ENCODE assay signal across 8 cellular contexts in the genomic region with DNA sequence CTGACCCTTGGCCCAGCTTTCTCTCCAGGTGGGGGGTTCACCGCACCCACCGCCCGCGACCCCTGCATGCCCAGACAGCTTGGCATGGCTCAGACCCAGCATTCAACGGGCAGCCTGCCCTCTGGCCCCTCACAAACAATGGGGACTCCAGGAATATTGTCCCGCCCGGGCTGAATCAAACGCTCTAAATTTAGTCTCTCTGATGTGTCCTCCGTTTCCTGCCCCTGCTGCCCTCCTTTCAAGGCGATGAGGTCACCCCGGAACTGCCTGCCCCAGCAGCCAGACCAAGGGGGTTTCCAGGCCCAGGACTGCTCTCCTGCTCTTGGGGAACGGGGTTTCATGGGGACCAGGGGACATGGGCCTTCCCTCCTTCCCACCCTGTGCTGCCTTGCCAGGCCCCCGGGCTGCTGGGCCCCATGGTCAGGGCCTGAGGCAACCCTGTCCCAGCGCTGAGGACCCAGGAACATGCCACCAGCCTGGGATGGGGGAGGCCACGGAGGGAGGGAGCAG. TPM values are rescaled to one million over a fixed set of nuclear protein-coding genes. Genes with fewer than 3 reads are reported as not detected.
A peak's percentile ranks its signal among the peaks of the same experiment; 100 is the strongest.
DNase-seq lines count a peak whose midpoint lies in the region; ATAC-seq and TF ChIP-seq lines count a peak whose summit lies in the region.

No MANE protein-coding gene starts in this region.

- peak; percentile 25 for DNase-seq in stimulated activated naive CD4-positive, alpha-beta T cell treated with Interleukin-2 at 50 U/mL for 16 hours (lab: John Stamatoyannopoulos, UW)
- DNase-seq in stimulated activated naive CD4-positive, alpha-beta T cell (lab: John Stamatoyannopoulos, UW): no peak
- peak; percentile 58 for DNase-seq in activated CD4-positive, alpha-beta T cell treated with anti-CD3 and anti-CD28 coated beads for 48 hours
- DNase-seq in esophagus muscularis mucosa (ENCODE audit: extremely low spot score) (no peak), gastrocnemius medialis (peak; percentile 62 to 77), NCI-H2029 treated with DMSO at 0.1 percent for 48 hours (lab: John Stamatoyannopoulos, UW) (no peak)

- H3K36me3 ChIP-seq in esophagus muscularis mucosa (no peaks in the 10 kb centered on the region), gastrocnemius medialis (no peaks in the 10 kb centered on the region)

- 45% methylated on average over 15 of the region's 15 CpGs for WGBS in esophagus muscularis mucosa

- H3K9me3 ChIP-seq in esophagus muscularis mucosa (no peaks in the 10 kb centered on the region), gastrocnemius medialis (no peaks in the 10 kb centered on the region)

- H3K4me3 ChIP-seq in esophagus muscularis mucosa (no peak overlapping the region), gastrocnemius medialis (peak overlapping the region in 2 of 4 donors; percentile 25 to 49)

- H3K27ac ChIP-seq in esophagus muscularis mucosa (replicated peaks in 1 of 4): peak overlapping the region; percentile 58 to 74 (median 67)
- H3K27ac ChIP-seq in gastrocnemius medialis: peak overlapping the region; percentile 97 to 100 (median 99)

- TF ChIP-seq EP300 in esophagus muscularis mucosa (IDR thresholded peaks at IDR 0.05): no peak

- H3K4me1 ChIP-seq in esophagus muscularis mucosa (peaks cover 32 to 44% (median 39%) of the 10 kb centered on the region in 4 donors), gastrocnemius medialis (peaks cover 52 to 55% of the 10 kb centered on the region in 2 donors)

- no peak for TF ChIP-seq CTCF in esophagus muscularis mucosa (IDR thresholded peaks at IDR 0.05)
- no peak for TF ChIP-seq CTCF in gastrocnemius medialis (IDR thresholded peaks at IDR 0.05 in 4 of 5, conservative IDR thresholded peaks at IDR 0.05 in 1 of 5)

- in situ Hi-C loops in gastrocnemius medialis (cut with MboI; ENCODE audit: low sequenced_read_pairs in 4 of 4): no loop called here

- peaks cover 0 to 6% (median 0%) of the 10 kb centered on the region in 4 donors for H3K27me3 ChIP-seq in esophagus muscularis mucosa
- no peaks in the 10 kb centered on the region for H3K27me3 ChIP-seq in gastrocnemius medialis

- intact Hi-C loops in esophagus muscularis mucosa (cut with DNase I): loop anchor here (5.0 kb wide), 1 partner anchor 83 kb away; no protein-coding TSS in a partner anchor
- intact Hi-C loops in gastrocnemius medialis (cut with DNase I; ENCODE audit: low total_unique reads): no loop called here

- ATAC-seq in gastrocnemius medialis (peak; percentile 57 to 63), HG02973 (IDR thresholded peaks at IDR 0.05; ENCODE audit: unreplicated experiment) (no peak), GM18498 (IDR thresholded peaks at IDR 0.05; ENCODE audit: unreplicated experiment) (no peak)

- TF ChIP-seq POLR2A in esophagus muscularis mucosa (IDR thresholded peaks at IDR 0.05; ENCODE audit: low read depth): no peak
- TF ChIP-seq POLR2A in gastrocnemius medialis (IDR thresholded peaks at IDR 0.05): peak in 1 of 2 donors; percentile 15

RNA-seq across cellular contexts. Expression of gene PDGFB, which starts 10.1 kb away (rescaled TPM):
- total RNA-seq in esophagus muscularis mucosa (10 to 100 TPM; 12.3 to 25.4 (median 18.8) TPM), gastrocnemius medialis (10 to 100 TPM in 1 of 4 donors, 1 to 10 TPM in 3; 6.0 to 20.0 (median 8.9) TPM)

Comparison
In these comparisons a context has a peak if more than half of its experiments do, and no peak if none do; other contexts are left out.
1. DNase-seq: peak in stimulated activated naive CD4-positive, alpha-beta T cell treated with Interleukin-2 at 50 U/mL for 16 hours (single experiment), activated CD4-positive, alpha-beta T cell treated with anti-CD3 and anti-CD28 coated beads for 48 hours (single experiment) and gastrocnemius medialis (2 of 2); none in stimulated activated naive CD4-positive, alpha-beta T cell (0 of 6), esophagus muscularis mucosa (single experiment) and NCI-H2029 treated with DMSO at 0.1 percent for 48 hours (single experiment).
2. ATAC-seq: peak in gastrocnemius medialis (2 of 2); none in HG02973 (single experiment) and GM18498 (single experiment).